In the genomic region with DNA sequence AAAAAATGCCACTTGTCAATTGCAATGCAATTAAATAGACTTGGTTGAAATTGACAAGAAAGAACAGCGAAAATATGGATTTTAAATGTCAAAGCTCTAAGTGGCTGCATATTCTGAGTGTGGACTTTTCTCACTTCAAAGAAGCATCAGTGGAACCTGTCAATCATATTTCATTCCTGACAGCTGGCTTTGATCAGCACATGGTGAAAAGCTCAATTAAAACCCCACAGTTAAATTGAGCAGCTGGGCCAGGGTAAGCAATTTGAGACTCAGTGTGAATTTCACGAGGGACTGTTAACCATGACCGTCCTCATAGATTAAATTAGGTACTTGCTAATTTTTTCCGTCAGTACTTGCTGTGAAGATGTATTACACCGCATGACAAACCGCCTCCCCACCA, we compare ENCODE assay signal across 25 cellular contexts. TPM values are rescaled to one million over a fixed set of nuclear protein-coding genes. Genes with fewer than 3 reads are reported as not detected.
"Had no signal": no experiment of that assay in that cellular context is flagged by ENCODE, and none has a peak within 500 bp of the region (broad histone marks: within the 10 kb centered on the region; RNA-seq: fewer than 3 reads in every experiment).

No MANE protein-coding gene starts in this region.

- ATAC-seq: activated CD4-positive, CD25-positive, alpha-beta regulatory T cell treated with anti-CD3 and anti-CD28 coated beads, Interleukin-2, amount 50 U/mL, for 24 hours; activated T-cell treated with anti-CD3 and anti-CD28 coated beads, Interleukin-2, amount 50 U/mL, for 72 hours; left ventricle myocardium superior had no signal

- H3K4me1 ChIP-seq: esophagus muscularis mucosa, sigmoid colon, upper lobe of left lung had no signal

- DNase-seq: activated CD4-positive, alpha-beta memory T cell treated with anti-CD3 and anti-CD28 coated beads, Interleukin-2, amount 10 ng/mL, durations not matched to agents 7 days and 5 days; activated CD4-positive, alpha-beta T cell treated with anti-CD3 and anti-CD28 coated beads, Interleukin-2, amount 10 ng/mL, durations not matched to agents 24 days and 14 days; activated effector memory CD4-positive, alpha-beta T cell treated with Interleukin-2 at 50 U/mL for 16 hours; activated naive CD4-positive, alpha-beta T cell treated with anti-CD3 and anti-CD28 coated beads for 36 hours; activated naive CD8-positive, alpha-beta T cell treated with anti-CD3 and anti-CD28 coated beads, Interleukin-2, amount 10 ng/mL, durations not matched to agents 7 days and 5 days; activated T-cell treated with anti-CD3 and anti-CD28 coated beads, Interleukin-2, amount 50 U/mL, for 72 hours; amniotic stem cell; cerebellar nuclear complex; hippocampal formation; left ventricle myocardium superior; mammary epithelial cell; midbrain; nephron progenitor cell; occipital lobe; posterior cingulate gyrus; sigmoid colon; stimulated activated CD4-positive, alpha-beta T cell treated with anti-CD3 and anti-CD28 coated beads, Interleukin-2, amount 100 ng/mL, for 48 hours; stimulated activated CD8-positive, alpha-beta memory T cell treated with anti-CD3 and anti-CD28 coated beads, Interleukin-4, amount 100 ng/mL, for 48 hours; stimulated activated naive CD4-positive, alpha-beta T cell treated with Interleukin-2 at 50 U/mL for 16 hours; upper lobe of left lung had no signal

- H3K36me3 ChIP-seq: esophagus muscularis mucosa, sigmoid colon, upper lobe of left lung had no signal

- H3K27me3 ChIP-seq: esophagus muscularis mucosa, sigmoid colon, upper lobe of left lung had no signal

- H3K4me3 ChIP-seq: coronary artery, esophagus muscularis mucosa, sigmoid colon, upper lobe of left lung had no signal

- H3K27ac ChIP-seq: coronary artery, esophagus muscularis mucosa, sigmoid colon, upper lobe of left lung, VCaP had no signal

RNA-seq across cellular contexts. Expression of a gene that starts 11.1 kb away (rescaled TPM):
- polyA plus RNA-seq: mammary epithelial cell, sigmoid colon, thymus had no signal
